Comparison of ENCODE assay signal across 7 cellular contexts in the genomic region with DNA sequence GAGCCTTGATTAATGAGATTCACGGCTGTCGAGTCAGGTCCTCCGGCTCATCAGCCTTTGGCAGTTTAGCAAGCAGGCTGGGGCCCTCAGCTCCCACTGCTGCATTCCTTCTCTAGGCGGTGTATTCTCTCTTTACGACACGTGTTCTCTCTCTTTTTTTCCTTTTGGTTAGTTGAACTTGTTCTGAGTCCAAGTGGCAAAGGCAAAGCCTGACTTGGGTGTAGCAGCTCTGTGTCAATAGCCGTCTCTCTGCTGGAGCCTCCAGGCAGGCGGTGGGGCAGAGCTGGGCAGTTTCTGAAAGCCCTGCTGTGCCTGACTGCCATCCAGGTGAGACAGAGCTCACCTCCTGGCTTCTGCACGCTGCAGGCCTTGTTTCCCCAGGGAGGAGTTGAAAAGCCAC. TPM values are rescaled to one million over a fixed set of nuclear protein-coding genes. Genes with fewer than 3 reads are reported as not detected.
A peak's percentile ranks its signal among the peaks of the same experiment; 100 is the strongest.
DNase-seq lines count a peak whose midpoint lies in the region; ATAC-seq lines count a peak whose summit lies in the region.

No MANE protein-coding gene starts in this region.

- no peaks in the 10 kb centered on the region for H3K36me3 ChIP-seq in iPS-20b (ENCODE audit: insufficient read depth, low read depth, low read length)

- H3K9me3 Mint-ChIP-seq in activated T-helper 1 cell treated with anti-CD3 and anti-CD28 coated beads, Interleukin-12 subunit alpha, Interleukin-12 subunit beta, Interleukin-2, Interleukin-4 antibody, amounts not matched to agents 30 ng/mL and 10 ng/mL and 1 ng/mL, durations not matched to agents 14 hours and 24 hours and 36 hours = no peaks in the 10 kb centered on the region
- no peaks in the 10 kb centered on the region for H3K9me3 Mint-ChIP-seq in stimulated activated memory B cell treated with anti-CD40 and anti-IgM and Interleukin-4, amounts not matched to agents 10 μg/mL and 1 μg/mL and 100 μg/mL, for 72 hours

- no peaks in the 10 kb centered on the region for H3K27me3 Mint-ChIP-seq in activated T-helper 1 cell treated with anti-CD3 and anti-CD28 coated beads, Interleukin-12 subunit alpha, Interleukin-12 subunit beta, Interleukin-2, Interleukin-4 antibody, amounts not matched to agents 30 ng/mL and 10 ng/mL and 1 ng/mL, durations not matched to agents 14 hours and 24 hours and 36 hours (ENCODE audit: insufficient read depth)
- H3K27me3 Mint-ChIP-seq in stimulated activated memory B cell treated with anti-CD40 and anti-IgM and Interleukin-4, amounts not matched to agents 10 μg/mL and 1 μg/mL and 100 μg/mL, for 72 hours = no peaks in the 10 kb centered on the region

- H3K4me1 Mint-ChIP-seq in activated T-helper 1 cell treated with anti-CD3 and anti-CD28 coated beads, Interleukin-12 subunit alpha, Interleukin-12 subunit beta, Interleukin-2, Interleukin-4 antibody, amounts not matched to agents 30 ng/mL and 10 ng/mL and 1 ng/mL, durations not matched to agents 14 hours and 24 hours and 36 hours (ENCODE audit: low read depth) = peaks cover 85% of the 10 kb centered on the region
- H3K4me1 Mint-ChIP-seq in stimulated activated memory B cell treated with anti-CD40 and anti-IgM and Interleukin-4, amounts not matched to agents 10 μg/mL and 1 μg/mL and 100 μg/mL, for 72 hours = peaks cover 91% of the 10 kb centered on the region

- H3K4me3 ChIP-seq in iPS-20b (ENCODE audit: low read length) = no peak overlapping the region

- no peaks in the 10 kb centered on the region for H3K27me3 ChIP-seq in iPS-20b (ENCODE audit: insufficient read depth, low read length)

- H3K4me1 ChIP-seq in iPS-20b (ENCODE audit: insufficient read depth, low read length) = peaks cover 24% of the 10 kb centered on the region

- ATAC-seq in stimulated activated memory B cell treated with anti-CD40 and anti-IgM and Interleukin-4, amounts not matched to agents 10 μg/mL and 1 μg/mL and 100 μg/mL, for 72 hours = no peak
- no peak for ATAC-seq in HG03442 (IDR thresholded peaks at IDR 0.05; ENCODE audit: unreplicated experiment)

- intact Hi-C loops in activated T-helper 1 cell treated with anti-CD3 and anti-CD28 coated beads, Interleukin-12 subunit alpha, Interleukin-12 subunit beta, Interleukin-2, Interleukin-4 antibody, amounts not matched to agents 30 ng/mL and 10 ng/mL and 1 ng/mL, durations not matched to agents 14 hours and 24 hours and 36 hours (cut with micrococcal nuclease) = no loop called here

- DNase-seq in NCI-H1092 treated with DMSO at 0.1 percent for 48 hours (lab: John Stamatoyannopoulos, UW) = peak; percentile 17
- DNase-seq in activated T-helper 1 cell treated with anti-CD3 and anti-CD28 coated beads, Interleukin-12 subunit alpha, Interleukin-12 subunit beta, Interleukin-2, Interleukin-4 antibody, amounts not matched to agents 30 ng/mL and 10 ng/mL and 1 ng/mL, durations not matched to agents 14 hours and 24 hours and 36 hours (ENCODE audit: low spot score) = no peak
- DNase-seq in stimulated activated CD4-positive, alpha-beta T cell treated with anti-CD3 and anti-CD28 coated beads, Interleukin-2, amount 100 ng/mL, for 24 hours = no peak
- DNase-seq in NCI-H2227 (lab: John Stamatoyannopoulos, UW; ENCODE audit: unreplicated experiment) = no peak

- peak overlapping the region; percentile 37 for H3K27ac Mint-ChIP-seq in activated T-helper 1 cell treated with anti-CD3 and anti-CD28 coated beads, Interleukin-12 subunit alpha, Interleukin-12 subunit beta, Interleukin-2, Interleukin-4 antibody, amounts not matched to agents 30 ng/mL and 10 ng/mL and 1 ng/mL, durations not matched to agents 14 hours and 24 hours and 36 hours
- peak overlapping the region; percentile 48 for H3K27ac Mint-ChIP-seq in stimulated activated memory B cell treated with anti-CD40 and anti-IgM and Interleukin-4, amounts not matched to agents 10 μg/mL and 1 μg/mL and 100 μg/mL, for 72 hours

- H3K4me3 Mint-ChIP-seq in activated T-helper 1 cell treated with anti-CD3 and anti-CD28 coated beads, Interleukin-12 subunit alpha, Interleukin-12 subunit beta, Interleukin-2, Interleukin-4 antibody, amounts not matched to agents 30 ng/mL and 10 ng/mL and 1 ng/mL, durations not matched to agents 14 hours and 24 hours and 36 hours = peak overlapping the region; percentile 3
- H3K4me3 Mint-ChIP-seq in stimulated activated memory B cell treated with anti-CD40 and anti-IgM and Interleukin-4, amounts not matched to agents 10 μg/mL and 1 μg/mL and 100 μg/mL, for 72 hours = no peak overlapping the region

- H3K27ac ChIP-seq in iPS-20b (ENCODE audit: low read length) = no peak overlapping the region

- H3K36me3 Mint-ChIP-seq in activated T-helper 1 cell treated with anti-CD3 and anti-CD28 coated beads, Interleukin-12 subunit alpha, Interleukin-12 subunit beta, Interleukin-2, Interleukin-4 antibody, amounts not matched to agents 30 ng/mL and 10 ng/mL and 1 ng/mL, durations not matched to agents 14 hours and 24 hours and 36 hours (ENCODE audit: low read depth) = peaks cover 48% of the 10 kb centered on the region
- H3K36me3 Mint-ChIP-seq in stimulated activated memory B cell treated with anti-CD40 and anti-IgM and Interleukin-4, amounts not matched to agents 10 μg/mL and 1 μg/mL and 100 μg/mL, for 72 hours = peaks cover 52% of the 10 kb centered on the region

- H3K9ac ChIP-seq in iPS-20b (ENCODE audit: low read depth, low read length) = peak overlapping the region; percentile 7; the same call in 1 of the 2 replicates

- H3K9me3 ChIP-seq in iPS-20b (ENCODE audit: insufficient read depth, low read depth, low read length) = no peaks in the 10 kb centered on the region

RNA-seq across cellular contexts. Expression of gene SUSD6, which starts 46.6 kb away (rescaled TPM):
- total RNA-seq in activated T-helper 1 cell treated with anti-CD3 and anti-CD28 coated beads, Interleukin-12 subunit alpha, Interleukin-12 subunit beta, Interleukin-2, Interleukin-4 antibody, amounts not matched to agents 30 ng/mL and 10 ng/mL and 1 ng/mL, durations not matched to agents 14 hours and 24 hours and 36 hours = 91.3 and 94.3 TPM in 2 replicates
